In genomic region chr9:133972041-133972970, GRCh38 we compare ENCODE assay signal across 14 cellular contexts. TPM values are rescaled to one million over a fixed set of nuclear protein-coding genes. Genes with fewer than 3 reads are reported as not detected.
DNase-seq lines count a peak whose midpoint lies in the region; ATAC-seq, FAIRE-seq and TF ChIP-seq lines count a peak whose summit lies in the region.
"Had no signal": no experiment of that assay in that cellular context is flagged by ENCODE, and none has a peak within 500 bp of the region (broad histone marks: within the 10 kb centered on the region; RNA-seq: fewer than 3 reads in every experiment).

No MANE protein-coding gene starts in this region.

- H3K4me1 ChIP-seq in BLaER1 (peaks cover 97% of the 10 kb centered on the region), foreskin keratinocyte (peaks cover 12% of the 10 kb centered on the region)

- H3K9me3 ChIP-seq in BLaER1: no peaks in the 10 kb centered on the region
- H3K9me3 ChIP-seq: testis had no signal

- FAIRE-seq in HTR-8/SVneo (lab: Jason Lieb, UNC): no peak
- FAIRE-seq: colon had no signal

- peak overlapping the region; percentile 61; the same call in 1 of the 2 replicates for H3K9ac ChIP-seq in BLaER1

- peaks cover 2% of the 10 kb centered on the region; the same call in 1 of the 2 replicates for H3K36me3 ChIP-seq in BLaER1

- H3K4me2 ChIP-seq in BLaER1: peak overlapping the region; percentile 92

- peaks cover 39% of the 10 kb centered on the region for H3K4me1 Mint-ChIP-seq in neural crest cell
- H3K4me1 Mint-ChIP-seq: activated CD4-positive, alpha-beta T cell treated with anti-CD3 and anti-CD28 coated beads for 36 hours had no signal

- no peak for TF ChIP-seq POLR2A in lower leg skin (IDR thresholded peaks at IDR 0.05)

- H3K36me3 Mint-ChIP-seq in neural crest cell (ENCODE audit: low read depth): peaks cover 3% of the 10 kb centered on the region

- peak; percentile 27 for ATAC-seq in foreskin keratinocyte
- ATAC-seq: activated CD4-positive, alpha-beta T cell treated with anti-CD3 and anti-CD28 coated beads for 36 hours; esophagus mucosa had no signal

- no peak overlapping the region for H3K4me3 Mint-ChIP-seq in neural crest cell
- H3K4me3 Mint-ChIP-seq: activated CD4-positive, alpha-beta T cell treated with anti-CD3 and anti-CD28 coated beads for 36 hours had no signal

- in situ Hi-C loops in G401 (cut with HindIII; ENCODE audit: low sequenced_read_pairs): no loop called here

- H3K27me3 ChIP-seq in BLaER1 (no peaks in the 10 kb centered on the region), foreskin keratinocyte (no peaks in the 10 kb centered on the region)
- H3K27me3 ChIP-seq: testis had no signal

- TF ChIP-seq CTCF in foreskin keratinocyte (conservative IDR thresholded peaks at IDR 0.05) (no peak), neural crest cell (conservative IDR thresholded peaks at IDR 0.05) (no peak), lower leg skin (IDR thresholded peaks at IDR 0.05) (no peak)

- intact Hi-C loops in lower leg skin (cut with DNase I; ENCODE audit: low total_unique reads): no loop called here

- WGBS in lower leg skin, 2 donors: 74 to 81% methylated on average over 28 of the region's 28 CpGs

- DNase-seq in NCI-H748 treated with DMSO at 0.1 percent for 48 hours (lab: John Stamatoyannopoulos, UW): peak; percentile 2
- DNase-seq in foreskin keratinocyte: peak; percentile 11 to 50
- DNase-seq in neural crest cell (ENCODE audit: low read depth, low spot score): no peak
- DNase-seq in NCI-H69 (lab: John Stamatoyannopoulos, UW): no peak
- no peak for DNase-seq in lower leg skin (ENCODE audit: low spot score in 2 of 2)
- no peak for DNase-seq in HTR-8/SVneo (ENCODE audit: insufficient read length, low spot score)
- no peak for DNase-seq in G401 (ENCODE audit: low spot score)
- DNase-seq: activated CD4-positive, alpha-beta T cell treated with anti-CD3 and anti-CD28 coated beads for 36 hours; NCI-H2171; testis had no signal

- peaks cover 95% of the 10 kb centered on the region for H4K20me1 ChIP-seq in BLaER1

- peak overlapping the region; percentile 50 for H3K27ac Mint-ChIP-seq in neural crest cell (ENCODE audit: unreplicated experiment)
- H3K27ac Mint-ChIP-seq: activated CD4-positive, alpha-beta T cell treated with anti-CD3 and anti-CD28 coated beads for 36 hours had no signal

- H3K9me3 Mint-ChIP-seq in neural crest cell: no peaks in the 10 kb centered on the region

- no peaks in the 10 kb centered on the region for H3K27me3 Mint-ChIP-seq in neural crest cell (ENCODE audit: low read depth)
- H3K27me3 Mint-ChIP-seq: activated CD4-positive, alpha-beta T cell treated with anti-CD3 and anti-CD28 coated beads for 36 hours had no signal

- H3K27ac ChIP-seq in BLaER1 (peak overlapping the region; percentile 47), foreskin keratinocyte (no peak overlapping the region)
- H3K27ac ChIP-seq: testis had no signal

- H3K4me3 ChIP-seq in BLaER1 (no peak overlapping the region), lower leg skin (ENCODE audit: low read depth, poor library complexity, severe bottlenecking) (no peak overlapping the region)
- H3K4me3 ChIP-seq: lung, testis had no signal

RNA-seq across cellular contexts. Expression of gene VAV2, which starts 19.8 kb away (rescaled TPM):
- 31.8 and 45.1 TPM in 2 replicates for total RNA-seq in foreskin keratinocyte
- polyA plus RNA-seq in foreskin keratinocyte: 19.4 and 24.1 TPM in 2 replicates
- 40.6 and 47.0 TPM in 2 replicates for total RNA-seq in neural crest cell
- 1 to 10 TPM; 6.8 to 9.1 (median 7.5) TPM for total RNA-seq in lower leg skin
- 18.9 and 21.4 TPM in 2 replicates for total RNA-seq in G401 (2014; rRNA removed; shearing (Covaris generic))

RNA-seq across cellular contexts. Expression of gene BRD3OS, which starts 53.0 kb away (rescaled TPM):
- total RNA-seq in foreskin keratinocyte (15.7 and 17.0 TPM in 2 replicates), neural crest cell (25.9 and 30.7 TPM in 2 replicates), lower leg skin (10 to 100 TPM in 1 of 4 donors, 1 to 10 TPM in 3; 2.5 to 11.0 (median 6.4) TPM)
- 12.0 and 13.7 TPM in 2 replicates for polyA plus RNA-seq in foreskin keratinocyte
- total RNA-seq in G401 (2014; rRNA removed; shearing (Covaris generic)): 32.9 and 50.7 TPM in 2 replicates

Comparison
In these comparisons a context has a peak if more than half of its experiments do, and no peak if none do; other contexts are left out.
1. DNase-seq: peak in NCI-H748 treated with DMSO at 0.1 percent for 48 hours (single experiment) and foreskin keratinocyte (2 of 2); none in neural crest cell (single experiment), NCI-H69 (single experiment), lower leg skin (0 of 2), HTR-8/SVneo (single experiment) and G401 (single experiment).